Comparison of ENCODE assay signal across 16 cellular contexts in genomic region chr1:164630626-164631396, GRCh38.
A peak's percentile ranks its signal among the peaks of the same experiment; 100 is the strongest.
DNase-seq lines count a peak whose midpoint lies in the region; ATAC-seq, FAIRE-seq and TF ChIP-seq lines count a peak whose summit lies in the region.
"Had no signal": no experiment of that assay in that cellular context is flagged by ENCODE, and none has a peak within 500 bp of the region (broad histone marks: within the 10 kb centered on the region; RNA-seq: fewer than 3 reads in every experiment).

No MANE protein-coding gene starts in this region.

- H3K23ac ChIP-seq in mesenchymal stem cell (ENCODE audit: low read length in 2 of 2): no peak overlapping the region

- peak; percentile 90 for DNase-seq in MCF 10A (ENCODE audit: unreplicated experiment)
- DNase-seq in breast epithelium (ENCODE audit: low spot score in 2 of 2): no peak
- no peak for DNase-seq in body of pancreas
- DNase-seq in small intestine: peak; percentile 63
- DNase-seq in mesenchymal stem cell: no peak
- DNase-seq in testis: no peak
- DNase-seq in stimulated activated CD4-positive, alpha-beta T cell treated with anti-CD3 and anti-CD28 coated beads, Interleukin-4, amount 100 ng/mL, for 4 hours: no peak
- DNase-seq: DMS53, H7, NCI-H2029, ovary, tibial artery had no signal

- BruUV-seq in MCF 10A (replicated peaks; lab: Mats Ljungman, UMichigan): no TSS peak

- H3K36me3 Mint-ChIP-seq in MCF 10A (ENCODE audit: insufficient read depth, unreplicated experiment): no peaks in the 10 kb centered on the region
- H3K36me3 Mint-ChIP-seq: activated naive CD4-positive, alpha-beta T cell treated with anti-CD3 and anti-CD28 coated beads, Interleukin-2, amount 50 U/mL, for 72 hours had no signal

- H4K8ac ChIP-seq in mesenchymal stem cell (ENCODE audit: low read length): no peak overlapping the region

- no peaks in the 10 kb centered on the region for H3K36me3 ChIP-seq in breast epithelium
- H3K36me3 ChIP-seq in body of pancreas (replicated peaks in 1 of 2; ENCODE audit: insufficient read depth in 1 of 2, low read depth in 2 of 2): no peaks in the 10 kb centered on the region
- peaks cover 0 to 3% of the 10 kb centered on the region in 2 donors for H3K36me3 ChIP-seq in small intestine (ENCODE audit: control insufficient read depth in 2 of 2, insufficient read depth in 2 of 2, low read length in 2 of 2)
- H3K36me3 ChIP-seq in mesenchymal stem cell (ENCODE audit: control insufficient read depth in 1 of 2, insufficient read depth in 2 of 2, low read depth in 1 of 2, low read length in 2 of 2): peaks cover 0 to 39% of the 10 kb centered on the region in 2 experiments
- no peaks in the 10 kb centered on the region for H3K36me3 ChIP-seq in testis (ENCODE audit: low read depth, missing control alignments)
- H3K36me3 ChIP-seq: ovary had no signal

- intact Hi-C loops in MCF 10A (cut with micrococcal nuclease): no loop called here
- intact Hi-C loops in breast epithelium (cut with DNase I; ENCODE audit: low total_unique reads): no loop called here
- intact Hi-C loops in body of pancreas (cut with DNase I): no loop called here
- intact Hi-C loops in testis (cut with DNase I; ENCODE audit: low total_unique reads): no loop called here

- H3K4ac ChIP-seq in mesenchymal stem cell (ENCODE audit: low read depth in 1 of 2, low read length in 2 of 2): no peak overlapping the region

- H3K27me3 ChIP-seq in breast epithelium (no peaks in the 10 kb centered on the region), body of pancreas (no peaks in the 10 kb centered on the region), small intestine (ENCODE audit: control insufficient read depth in 2 of 2, insufficient read depth in 2 of 2, low read length in 2 of 2) (no peaks in the 10 kb centered on the region), mesenchymal stem cell (ENCODE audit: control insufficient read depth in 1 of 2, insufficient read depth in 1 of 2, low read length in 2 of 2) (no peaks in the 10 kb centered on the region), testis (no peaks in the 10 kb centered on the region)
- H3K27me3 ChIP-seq: ovary, tibial artery had no signal

- no peak overlapping the region for H2BK120ac ChIP-seq in mesenchymal stem cell (ENCODE audit: low read depth, low read length)

- H3K4me3 Mint-ChIP-seq in MCF 10A (ENCODE audit: unreplicated experiment): no peak overlapping the region
- H3K4me3 Mint-ChIP-seq: central memory CD8-positive, alpha-beta T cell had no signal

- H3K79me1 ChIP-seq in mesenchymal stem cell (replicated peaks; ENCODE audit: low read length, poor library complexity, severe bottlenecking): peaks cover 9% of the 10 kb centered on the region

- no peaks in the 10 kb centered on the region for H3K27me3 Mint-ChIP-seq in MCF 10A (ENCODE audit: insufficient read depth, unreplicated experiment)
- H3K27me3 Mint-ChIP-seq: central memory CD8-positive, alpha-beta T cell had no signal

- FAIRE-seq in islet of Langerhans (lab: Jason Lieb, UNC) (peak; percentile 96), small intestine (lab: Jason Lieb, UNC) (no peak)

- no peak overlapping the region for H2AFZ ChIP-seq in mesenchymal stem cell (ENCODE audit: low read depth, low read length)

- H4K91ac ChIP-seq in mesenchymal stem cell (ENCODE audit: low read length): no peak overlapping the region

- H3K27ac Mint-ChIP-seq in MCF 10A (ENCODE audit: low read depth, unreplicated experiment): no peak overlapping the region
- H3K27ac Mint-ChIP-seq: activated naive CD4-positive, alpha-beta T cell treated with anti-CD3 and anti-CD28 coated beads, Interleukin-2, amount 50 U/mL, for 72 hours had no signal

- POLR2A ChIA-PET in MCF 10A (lab: Yijun Ruan, JAX): interaction anchor here (0.7 to 1.9 kb wide), 11 partner anchors 12 to 283 kb away, joined by 3 to 8 read pairs (median 3); partner anchors contain the start of gene PBX1

- no peak overlapping the region for H3K9ac ChIP-seq in mesenchymal stem cell (ENCODE audit: low read length)

- peak; percentile 68 for ATAC-seq in body of pancreas
- ATAC-seq: activated CD4-positive, CD25-positive, alpha-beta regulatory T cell treated with anti-CD3 and anti-CD28 coated beads, Interleukin-2, amount 50 U/mL, for 24 hours; activated naive CD4-positive, alpha-beta T cell treated with anti-CD3 and anti-CD28 coated beads, Interleukin-2, amount 50 U/mL, for 72 hours had no signal

- no peak overlapping the region for H3K14ac ChIP-seq in mesenchymal stem cell (ENCODE audit: low read length in 2 of 2)

- TF ChIP-seq CTCF in MCF 10A (IDR thresholded peaks at IDR 0.05; ENCODE audit: unreplicated experiment): no peak
- no peak for TF ChIP-seq CTCF in breast epithelium (IDR thresholded peaks at IDR 0.05)
- TF ChIP-seq CTCF in body of pancreas (IDR thresholded peaks at IDR 0.05): no peak
- TF ChIP-seq CTCF in testis (IDR thresholded peaks at IDR 0.05): no peak

- no peak overlapping the region for H3K27ac ChIP-seq in breast epithelium
- peak overlapping the region; percentile 11 to 88 (median 45) for H3K27ac ChIP-seq in body of pancreas
- H3K27ac ChIP-seq in small intestine (ENCODE audit: low read depth in 1 of 2, low read length in 1 of 2): no peak overlapping the region
- H3K27ac ChIP-seq in mesenchymal stem cell (ENCODE audit: low read length, poor library complexity, severe bottlenecking): no peak overlapping the region
- no peak overlapping the region for H3K27ac ChIP-seq in testis
- H3K27ac ChIP-seq: ovary, tibial artery had no signal

- TF ChIP-seq POLR2A in breast epithelium (IDR thresholded peaks at IDR 0.05): no peak
- TF ChIP-seq POLR2A in body of pancreas (IDR thresholded peaks at IDR 0.05): no peak
- no peak for TF ChIP-seq POLR2A in testis (IDR thresholded peaks at IDR 0.05)

- peaks cover 13% of the 10 kb centered on the region for H3K4me1 Mint-ChIP-seq in MCF 10A (ENCODE audit: insufficient read depth, unreplicated experiment)
- H3K4me1 Mint-ChIP-seq: central memory CD8-positive, alpha-beta T cell had no signal

- no peaks in the 10 kb centered on the region for H3K9me3 ChIP-seq in breast epithelium
- H3K9me3 ChIP-seq in body of pancreas: no peaks in the 10 kb centered on the region
- no peaks in the 10 kb centered on the region for H3K9me3 ChIP-seq in small intestine (ENCODE audit: control insufficient read depth, low read depth)
- no peaks in the 10 kb centered on the region for H3K9me3 ChIP-seq in mesenchymal stem cell (ENCODE audit: control insufficient read depth, low read length)
- H3K9me3 ChIP-seq in testis: no peaks in the 10 kb centered on the region
- H3K9me3 ChIP-seq: ovary, tibial artery had no signal

- no peaks in the 10 kb centered on the region for H3K4me1 ChIP-seq in breast epithelium
- H3K4me1 ChIP-seq in body of pancreas: peaks cover 62% of the 10 kb centered on the region
- peaks cover 8 to 17% of the 10 kb centered on the region in 2 donors for H3K4me1 ChIP-seq in small intestine (ENCODE audit: control insufficient read depth in 2 of 2, insufficient read depth in 1 of 2, low read depth in 1 of 2, low read length in 1 of 2)
- H3K4me1 ChIP-seq in mesenchymal stem cell (ENCODE audit: control insufficient read depth, insufficient read depth, low read depth, low read length): peaks cover 4% of the 10 kb centered on the region
- no peaks in the 10 kb centered on the region for H3K4me1 ChIP-seq in testis

- H3K4me2 ChIP-seq in mesenchymal stem cell (ENCODE audit: low read length, poor library complexity, severe bottlenecking): no peak overlapping the region

- H3K18ac ChIP-seq in mesenchymal stem cell (ENCODE audit: low read depth in 1 of 2, low read length in 2 of 2): no peak overlapping the region

- H3K4me3 ChIP-seq in breast epithelium (no peak overlapping the region), body of pancreas (no peak overlapping the region), small intestine (ENCODE audit: low read depth in 1 of 2, low read length in 2 of 2) (no peak overlapping the region), mesenchymal stem cell (ENCODE audit: insufficient read depth in 1 of 2, low read depth in 1 of 2, low read length in 2 of 2) (no peak overlapping the region), testis (no peak overlapping the region)
- H3K4me3 ChIP-seq: ovary, tibial artery had no signal

- H2AK5ac ChIP-seq in mesenchymal stem cell (ENCODE audit: low read length, severe bottlenecking): no peak overlapping the region

- no peaks in the 10 kb centered on the region for H3K9me3 Mint-ChIP-seq in MCF 10A (ENCODE audit: unreplicated experiment)
- H3K9me3 Mint-ChIP-seq: activated naive CD4-positive, alpha-beta T cell treated with anti-CD3 and anti-CD28 coated beads, Interleukin-2, amount 50 U/mL, for 72 hours; central memory CD8-positive, alpha-beta T cell had no signal

- H2BK15ac ChIP-seq in mesenchymal stem cell (ENCODE audit: low read depth, poor library complexity, severe bottlenecking): no peak overlapping the region

- WGBS in body of pancreas, 2 donors: 7 to 19% methylated on average over 3 of the region's 3 CpGs
- 17 to 40% (median 21%) methylated on average over 3 of the region's 3 CpGs for WGBS in small intestine, 3 donors
- 91% methylated on average over 1 of the region's 3 CpGs for WGBS in mesenchymal stem cell
- WGBS in testis, 2 donors: 68 to 72% methylated on average over 3 of the region's 3 CpGs

- CTCF ChIA-PET in MCF 10A (lab: Yijun Ruan, JAX): interaction anchor here (0.6 to 3.4 kb wide), 13 partner anchors 12 to 1095 kb away, joined by 3 to 15 read pairs (median 4); partner anchors contain the start of gene PBX1

- no peak overlapping the region for H2BK5ac ChIP-seq in mesenchymal stem cell (ENCODE audit: low read depth, low read length, poor library complexity, severe bottlenecking)

- H2BK12ac ChIP-seq in mesenchymal stem cell (ENCODE audit: low read length in 2 of 2): no peak overlapping the region

Comparison
In these comparisons a context has a peak if more than half of its experiments do, and no peak if none do; other contexts are left out.
1. DNase-seq: peak in MCF 10A (single experiment) and small intestine (single experiment); none in breast epithelium (0 of 2), body of pancreas (0 of 4), mesenchymal stem cell (single experiment), testis (single experiment) and stimulated activated CD4-positive, alpha-beta T cell treated with anti-CD3 and anti-CD28 coated beads, Interleukin-4, amount 100 ng/mL, for 4 hours (0 of 2).
2. H3K27ac ChIP-seq: peak in body of pancreas (4 of 4); none in breast epithelium (0 of 2), small intestine (0 of 2), mesenchymal stem cell (single experiment) and testis (0 of 2).